1 cellular context compared by ENCODE assay signal in genomic region chr18:9575558-9575957, GRCh38.
TF ChIP-seq lines count a peak whose summit lies in the region.

No MANE protein-coding gene starts in this region.

TF ChIP-seq in HepG2, 621 proteins besides CTCF, POLR2A, EP300 and RAD21 (continued from another document and continues in another):
- TF ChIP-seq LRRFIP1 (CRISPR knock-in tag; conservative IDR thresholded peaks at IDR 0.05) (no peak), DMAP1 (CRISPR knock-in tag; IDR thresholded peaks at IDR 0.05) (peak; percentile 29; the same call in 1 of the 2 replicates), MAFG (CRISPR knock-in tag; IDR thresholded peaks at IDR 0.05) (no peak), AHDC1 (CRISPR knock-in tag; IDR thresholded peaks at IDR 0.05; ENCODE audit: borderline replicate concordance) (no peak), IKZF4 (CRISPR knock-in tag; IDR thresholded peaks at IDR 0.05; ENCODE audit: borderline replicate concordance, low read depth, not compliant biosample characterization) (no peak), GMEB2 (CRISPR knock-in tag; IDR thresholded peaks at IDR 0.05; ENCODE audit: low read depth) (no peak), ZNF589 (CRISPR knock-in tag; conservative IDR thresholded peaks at IDR 0.05) (no peak), NCOA5 (CRISPR knock-in tag; IDR thresholded peaks at IDR 0.05) (no peak), ELF3 (CRISPR knock-in tag; IDR thresholded peaks at IDR 0.05) (0 out of 2 replicates have a peak, but pooled peaks have one; percentile 39), FOXM1 (CRISPR knock-in tag; IDR thresholded peaks at IDR 0.05) (no peak), SSRP1 (CRISPR knock-in tag; IDR thresholded peaks at IDR 0.05) (0 out of 2 replicates have a peak, but pooled peaks have one; percentile 45), SATB2 (CRISPR knock-in tag; IDR thresholded peaks at IDR 0.05) (no peak), ZBTB10 (CRISPR knock-in tag; IDR thresholded peaks at IDR 0.05; ENCODE audit: borderline replicate concordance) (no peak), ZNF331 (CRISPR knock-in tag; IDR thresholded peaks at IDR 0.05) (peak; percentile 66), ZNF451 (CRISPR knock-in tag; IDR thresholded peaks at IDR 0.05) (no peak), EED (CRISPR knock-in tag; IDR thresholded peaks at IDR 0.05) (no peak), CHCHD3 (CRISPR knock-in tag; IDR thresholded peaks at IDR 0.05) (no peak), ZSCAN9 (CRISPR knock-in tag; IDR thresholded peaks at IDR 0.05; ENCODE audit: borderline replicate concordance) (0 out of 2 replicates have a peak, but pooled peaks have one; percentile 53), KDM3A (CRISPR knock-in tag; IDR thresholded peaks at IDR 0.05; ENCODE audit: low read depth) (no peak), GLMP (CRISPR knock-in tag; IDR thresholded peaks at IDR 0.05; ENCODE audit: borderline replicate concordance) (no peak), SCMH1 (CRISPR knock-in tag; IDR thresholded peaks at IDR 0.05; ENCODE audit: borderline replicate concordance) (no peak), SRSF9 (IDR thresholded peaks at IDR 0.05; ENCODE audit: borderline replicate concordance, insufficient read depth, low read depth, low read length, poor library complexity, severe bottlenecking) (no peak), JUN (CRISPR knock-in tag; IDR thresholded peaks at IDR 0.05) (no peak), U2AF2 (IDR thresholded peaks at IDR 0.05; ENCODE audit: low read depth, low read length) (no peak), KMT2A (CRISPR knock-in tag; IDR thresholded peaks at IDR 0.05) (peak; percentile 39; the same call in 1 of the 2 replicates), ELF4 (CRISPR knock-in tag; IDR thresholded peaks at IDR 0.05; ENCODE audit: borderline replicate concordance) (no peak), ASH2L (IDR thresholded peaks at IDR 0.05; ENCODE audit: insufficient read length, low read depth, low read length) (peak; percentile 43), ZNF780A (CRISPR knock-in tag; IDR thresholded peaks at IDR 0.05) (no peak), ZZZ3 (CRISPR knock-in tag; IDR thresholded peaks at IDR 0.05; ENCODE audit: borderline replicate concordance) (no peak), MED8 (CRISPR knock-in tag; IDR thresholded peaks at IDR 0.05; ENCODE audit: insufficient replicate concordance) (no peak), ZNF44 (CRISPR knock-in tag; IDR thresholded peaks at IDR 0.05) (no peak), ZNF329 (CRISPR knock-in tag; IDR thresholded peaks at IDR 0.05; ENCODE audit: low read depth) (no peak), MTF1 (CRISPR knock-in tag; IDR thresholded peaks at IDR 0.05) (no peak)
- TF ChIP-seq, protein P1, sequence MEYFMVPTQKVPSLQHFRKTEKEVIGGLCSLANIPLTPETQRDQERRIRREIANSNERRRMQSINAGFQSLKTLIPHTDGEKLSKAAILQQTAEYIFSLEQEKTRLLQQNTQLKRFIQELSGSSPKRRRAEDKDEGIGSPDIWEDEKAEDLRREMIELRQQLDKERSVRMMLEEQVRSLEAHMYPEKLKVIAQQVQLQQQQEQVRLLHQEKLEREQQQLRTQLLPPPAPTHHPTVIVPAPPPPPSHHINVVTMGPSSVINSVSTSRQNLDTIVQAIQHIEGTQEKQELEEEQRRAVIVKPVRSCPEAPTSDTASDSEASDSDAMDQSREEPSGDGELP (IDR thresholded peaks at IDR 0.05; ENCODE audit: borderline replicate concordance, low read depth), result no peak
- TF ChIP-seq, protein P2, sequence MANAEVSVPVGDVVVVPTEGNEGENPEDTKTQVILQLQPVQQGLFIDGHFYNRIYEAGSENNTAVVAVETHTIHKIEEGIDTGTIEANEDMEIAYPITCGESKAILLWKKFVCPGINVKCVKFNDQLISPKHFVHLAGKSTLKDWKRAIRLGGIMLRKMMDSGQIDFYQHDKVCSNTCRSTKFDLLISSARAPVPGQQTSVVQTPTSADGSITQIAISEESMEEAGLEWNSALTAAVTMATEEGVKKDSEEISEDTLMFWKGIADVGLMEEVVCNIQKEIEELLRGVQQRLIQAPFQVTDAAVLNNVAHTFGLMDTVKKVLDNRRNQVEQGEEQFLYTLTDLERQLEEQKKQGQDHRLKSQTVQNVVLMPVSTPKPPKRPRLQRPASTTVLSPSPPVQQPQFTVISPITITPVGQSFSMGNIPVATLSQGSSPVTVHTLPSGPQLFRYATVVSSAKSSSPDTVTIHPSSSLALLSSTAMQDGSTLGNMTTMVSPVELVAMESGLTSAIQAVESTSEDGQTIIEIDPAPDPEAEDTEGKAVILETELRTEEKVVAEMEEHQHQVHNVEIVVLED (CRISPR knock-in tag; IDR thresholded peaks at IDR 0.05; ENCODE audit: borderline replicate concordance), result no peak
- TF ChIP-seq, protein P3, sequence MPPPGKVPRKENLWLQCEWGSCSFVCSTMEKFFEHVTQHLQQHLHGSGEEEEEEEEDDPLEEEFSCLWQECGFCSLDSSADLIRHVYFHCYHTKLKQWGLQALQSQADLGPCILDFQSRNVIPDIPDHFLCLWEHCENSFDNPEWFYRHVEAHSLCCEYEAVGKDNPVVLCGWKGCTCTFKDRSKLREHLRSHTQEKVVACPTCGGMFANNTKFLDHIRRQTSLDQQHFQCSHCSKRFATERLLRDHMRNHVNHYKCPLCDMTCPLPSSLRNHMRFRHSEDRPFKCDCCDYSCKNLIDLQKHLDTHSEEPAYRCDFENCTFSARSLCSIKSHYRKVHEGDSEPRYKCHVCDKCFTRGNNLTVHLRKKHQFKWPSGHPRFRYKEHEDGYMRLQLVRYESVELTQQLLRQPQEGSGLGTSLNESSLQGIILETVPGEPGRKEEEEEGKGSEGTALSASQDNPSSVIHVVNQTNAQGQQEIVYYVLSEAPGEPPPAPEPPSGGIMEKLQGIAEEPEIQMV (CRISPR knock-in tag; IDR thresholded peaks at IDR 0.05; ENCODE audit: low read depth), result no peak
- TF ChIP-seq, protein P4, sequence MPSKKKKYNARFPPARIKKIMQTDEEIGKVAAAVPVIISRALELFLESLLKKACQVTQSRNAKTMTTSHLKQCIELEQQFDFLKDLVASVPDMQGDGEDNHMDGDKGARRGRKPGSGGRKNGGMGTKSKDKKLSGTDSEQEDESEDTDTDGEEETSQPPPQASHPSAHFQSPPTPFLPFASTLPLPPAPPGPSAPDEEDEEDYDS (CRISPR knock-in tag; IDR thresholded peaks at IDR 0.05), result no peak
- TF ChIP-seq, protein P5, sequence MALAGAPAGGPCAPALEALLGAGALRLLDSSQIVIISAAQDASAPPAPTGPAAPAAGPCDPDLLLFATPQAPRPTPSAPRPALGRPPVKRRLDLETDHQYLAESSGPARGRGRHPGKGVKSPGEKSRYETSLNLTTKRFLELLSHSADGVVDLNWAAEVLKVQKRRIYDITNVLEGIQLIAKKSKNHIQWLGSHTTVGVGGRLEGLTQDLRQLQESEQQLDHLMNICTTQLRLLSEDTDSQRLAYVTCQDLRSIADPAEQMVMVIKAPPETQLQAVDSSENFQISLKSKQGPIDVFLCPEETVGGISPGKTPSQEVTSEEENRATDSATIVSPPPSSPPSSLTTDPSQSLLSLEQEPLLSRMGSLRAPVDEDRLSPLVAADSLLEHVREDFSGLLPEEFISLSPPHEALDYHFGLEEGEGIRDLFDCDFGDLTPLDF (CRISPR knock-in tag; IDR thresholded peaks at IDR 0.05), result no peak
- TF ChIP-seq, protein P6, sequence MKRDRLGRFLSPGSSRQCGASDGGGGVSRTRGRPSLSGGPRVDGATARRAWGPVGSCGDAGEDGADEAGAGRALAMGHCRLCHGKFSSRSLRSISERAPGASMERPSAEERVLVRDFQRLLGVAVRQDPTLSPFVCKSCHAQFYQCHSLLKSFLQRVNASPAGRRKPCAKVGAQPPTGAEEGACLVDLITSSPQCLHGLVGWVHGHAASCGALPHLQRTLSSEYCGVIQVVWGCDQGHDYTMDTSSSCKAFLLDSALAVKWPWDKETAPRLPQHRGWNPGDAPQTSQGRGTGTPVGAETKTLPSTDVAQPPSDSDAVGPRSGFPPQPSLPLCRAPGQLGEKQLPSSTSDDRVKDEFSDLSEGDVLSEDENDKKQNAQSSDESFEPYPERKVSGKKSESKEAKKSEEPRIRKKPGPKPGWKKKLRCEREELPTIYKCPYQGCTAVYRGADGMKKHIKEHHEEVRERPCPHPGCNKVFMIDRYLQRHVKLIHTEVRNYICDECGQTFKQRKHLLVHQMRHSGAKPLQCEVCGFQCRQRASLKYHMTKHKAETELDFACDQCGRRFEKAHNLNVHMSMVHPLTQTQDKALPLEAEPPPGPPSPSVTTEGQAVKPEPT (CRISPR knock-in tag; IDR thresholded peaks at IDR 0.05; ENCODE audit: low read depth), result no peak
